19 cellular contexts compared by ENCODE assay signal in the genomic region with DNA sequence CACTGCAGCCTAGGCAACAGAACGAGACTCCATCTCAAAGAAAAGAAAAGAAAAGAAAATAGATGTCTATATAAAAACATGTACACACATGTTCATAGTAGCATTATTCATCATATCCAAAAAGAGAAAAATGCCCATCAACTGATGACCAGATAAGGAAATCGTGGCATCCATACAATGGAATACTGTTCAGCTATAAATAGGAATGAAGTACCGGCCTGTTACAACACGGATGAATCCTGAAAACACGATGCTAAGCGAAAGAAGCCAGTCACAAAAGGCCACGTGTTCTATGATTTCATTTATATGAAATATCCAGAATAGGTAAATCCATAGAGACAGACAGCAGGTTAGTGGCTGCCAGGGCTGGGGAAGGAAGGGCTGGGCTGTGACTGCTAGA.
"Had no signal": no experiment of that assay in that cellular context is flagged by ENCODE, and none has a peak within 500 bp of the region (broad histone marks: within the 10 kb centered on the region; RNA-seq: fewer than 3 reads in every experiment).

No MANE protein-coding gene starts in this region.

- H3K27me3 ChIP-seq: MG63, Peyer's patch, SJSA1 had no signal

- DNase-seq: activated B cell treated with CpG ODN at 0.5 μM for 24 hours; activated CD4-positive, alpha-beta T cell treated with anti-CD3 and anti-CD28 coated beads for 1 hour; activated CD4-positive, alpha-beta T cell treated with anti-CD3 and anti-CD28 coated beads, Interleukin-2, amount 10 ng/mL, durations not matched to agents 7 days and 5 days; activated CD8-positive, alpha-beta memory T cell treated with anti-CD3 and anti-CD28 coated beads for 24 hours; activated gamma-delta T cell; activated T-cell treated with anti-CD3 and anti-CD28 coated beads, Interleukin-2, amount 50 U/mL, for 4 hours; MG63; NCI-H1105; NCI-H510A treated with DMSO at 0.1 percent for 48 hours; T-helper 17 cell; T-helper 9 cell had no signal

- H3K4me1 Mint-ChIP-seq: activated CD4-positive, alpha-beta T cell treated with anti-CD3 and anti-CD28 coated beads, Interleukin-2, amount 10 ng/mL, durations not matched to agents 7 days and 5 days had no signal

- H3K27ac ChIP-seq: KMS-11, Peyer's patch, RWPE1, SJSA1 had no signal

- H3K27ac Mint-ChIP-seq: activated B cell treated with CpG ODN at 0.5 μM for 24 hours; activated CD4-positive, alpha-beta memory T cell treated with anti-CD3 and anti-CD28 coated beads for 36 hours; activated CD4-positive, alpha-beta T cell treated with anti-CD3 and anti-CD28 coated beads, Interleukin-2, amount 10 ng/mL, durations not matched to agents 7 days and 5 days; activated naive CD4-positive, alpha-beta T cell treated with anti-CD3 and anti-CD28 coated beads for 36 hours; activated naive CD8-positive, alpha-beta T cell; T-helper 17 cell had no signal

- H3K36me3 ChIP-seq: MG63, SJSA1 had no signal

- H3K4me3 ChIP-seq: MG63, Peyer's patch, SJSA1 had no signal

- H3K9ac ChIP-seq: KMS-11 had no signal

- H3K9me3 Mint-ChIP-seq: activated B cell treated with CpG ODN at 0.5 μM for 24 hours; activated CD4-positive, alpha-beta memory T cell treated with anti-CD3 and anti-CD28 coated beads for 36 hours; activated CD4-positive, alpha-beta T cell treated with anti-CD3 and anti-CD28 coated beads, Interleukin-2, amount 10 ng/mL, durations not matched to agents 7 days and 5 days; activated naive CD4-positive, alpha-beta T cell treated with anti-CD3 and anti-CD28 coated beads for 36 hours; activated T-cell treated with anti-CD3 and anti-CD28 coated beads, Interleukin-2, amount 50 U/mL, for 4 hours had no signal

- H3K4me3 Mint-ChIP-seq: activated B cell treated with CpG ODN at 0.5 μM for 24 hours; activated CD4-positive, alpha-beta memory T cell treated with anti-CD3 and anti-CD28 coated beads for 36 hours; activated CD4-positive, alpha-beta T cell treated with anti-CD3 and anti-CD28 coated beads, Interleukin-2, amount 10 ng/mL, durations not matched to agents 7 days and 5 days; activated naive CD4-positive, alpha-beta T cell treated with anti-CD3 and anti-CD28 coated beads for 36 hours; activated naive CD8-positive, alpha-beta T cell; activated T-cell treated with anti-CD3 and anti-CD28 coated beads, Interleukin-2, amount 50 U/mL, for 4 hours; brain; T-helper 17 cell had no signal

- ATAC-seq: activated T-cell treated with anti-CD3 and anti-CD28 coated beads, Interleukin-2, amount 50 U/mL, for 4 hours had no signal

- H3K9me3 ChIP-seq: MG63, Peyer's patch, SJSA1 had no signal

- H3K36me3 Mint-ChIP-seq: activated CD4-positive, alpha-beta memory T cell treated with anti-CD3 and anti-CD28 coated beads for 36 hours; activated naive CD8-positive, alpha-beta T cell had no signal

- H3K4me1 ChIP-seq: Peyer's patch had no signal

- H3K27me3 Mint-ChIP-seq: activated B cell treated with CpG ODN at 0.5 μM for 24 hours; activated CD4-positive, alpha-beta memory T cell treated with anti-CD3 and anti-CD28 coated beads for 36 hours; brain had no signal
